ENCODE assay signal across 33 cellular contexts in genomic region chr14:62432955-62433354, GRCh38.
A peak's percentile ranks its signal among the peaks of the same experiment; 100 is the strongest.
DNase-seq lines count a peak whose midpoint lies in the region; ATAC-seq, FAIRE-seq and TF ChIP-seq lines count a peak whose summit lies in the region.
"Had no signal": no experiment of that assay in that cellular context is flagged by ENCODE, and none has a peak within 500 bp of the region (broad histone marks: within the 10 kb centered on the region; RNA-seq: fewer than 3 reads in every experiment).

No MANE protein-coding gene starts in this region.

- no peak overlapping the region for H3K4me2 ChIP-seq in K562 (ENCODE audit: insufficient read depth, low read length)
- H3K4me2 ChIP-seq in H1 (ENCODE audit: insufficient read depth in 1 of 2, low read depth in 2 of 2, low read length in 2 of 2): no peak overlapping the region
- H3K4me2 ChIP-seq: A549; BLaER1; BLaER1 treated with 17β-estradiol and CSF1 and Interleukin-3, amounts not matched to agents 10 nM and 100 nM had no signal

- no peak overlapping the region for H3K4me3 ChIP-seq in K562
- no peak overlapping the region for H3K4me3 ChIP-seq in H1 (ENCODE audit: extremely low read depth in 1 of 4, insufficient read depth in 2 of 4, low read depth in 3 of 4, low read length in 4 of 4)
- H3K4me3 ChIP-seq: A549; BLaER1; BLaER1 treated with 17β-estradiol and CSF1 and Interleukin-3, amounts not matched to agents 10 nM and 100 nM had no signal

- H4K8ac ChIP-seq in H1 (ENCODE audit: extremely low read depth, insufficient read depth, low read length): no peak overlapping the region

- no peak overlapping the region for H2BK15ac ChIP-seq in H1 (ENCODE audit: low read length)

- no peaks in the 10 kb centered on the region for H3K27me3 ChIP-seq in K562 (ENCODE audit: control insufficient read depth in 2 of 2, insufficient read depth in 2 of 2, low read length in 2 of 2)
- H3K27me3 ChIP-seq in H1 (replicated peaks in 1 of 4; ENCODE audit: control insufficient read depth in 3 of 4, extremely low read depth in 1 of 4, insufficient read depth in 3 of 4, low read length in 3 of 4): no peaks in the 10 kb centered on the region
- H3K27me3 ChIP-seq: BE2C; BLaER1; BLaER1 treated with 17β-estradiol and CSF1 and Interleukin-3, amounts not matched to agents 10 nM and 100 nM had no signal

- TF ChIP-seq EP300 in K562 (IDR thresholded peaks at IDR 0.05; ENCODE audit: low read length) (no peak), H1 (IDR thresholded peaks at IDR 0.05; ENCODE audit: borderline replicate concordance in 1 of 2, low read depth in 2 of 2, low read length in 2 of 2) (no peak)

- H2BK12ac ChIP-seq in H1 (ENCODE audit: low read depth, low read length): no peak overlapping the region

- no peak overlapping the region for H2BK20ac ChIP-seq in H1 (ENCODE audit: low read length)

- ATAC-seq in K562: no peak
- ATAC-seq in left lobe of liver: no peak
- ATAC-seq: A549; CD8-positive, alpha-beta T cell had no signal

- POLR2A ChIA-PET in K562 (lab: Yijun Ruan, JAX) (no interaction called here), H1 (lab: Charles Lee; ENCODE audit: partially characterized antibody) (no interaction called here)

- in situ Hi-C loops in K562 (cut with MboI): no loop called here

- no peak overlapping the region for H3K56ac ChIP-seq in H1 (replicated peaks; ENCODE audit: insufficient read length, low read depth, low read length)

- no peak overlapping the region for H3K18ac ChIP-seq in H1 (ENCODE audit: extremely low read depth, low read length)

- no TSS peak for BruUV-seq in K562 (replicated peaks; lab: Mats Ljungman, UMichigan)

- H3K27ac ChIP-seq in K562 (ENCODE audit: extremely low read depth, low read depth, low read length) (no peak overlapping the region), H1 (ENCODE audit: low read depth, low read length) (no peak overlapping the region)
- H3K27ac ChIP-seq: 22Rv1; A549; BLaER1; BLaER1 treated with 17β-estradiol and CSF1 and Interleukin-3, amounts not matched to agents 10 nM and 100 nM; C4-2B had no signal

- H2AK5ac ChIP-seq in H1 (ENCODE audit: low read depth, low read length): no peak overlapping the region

- no peak overlapping the region for H3K14ac ChIP-seq in H1 (ENCODE audit: insufficient read length)

- no peak for TF ChIP-seq RAD21 in K562 (CRISPR knock-in tag; conservative IDR thresholded peaks at IDR 0.05 in 1 of 2, IDR thresholded peaks at IDR 0.05 in 1 of 2)
- no peak for TF ChIP-seq RAD21 in H1 (IDR thresholded peaks at IDR 0.05 in 1 of 2, conservative IDR thresholded peaks at IDR 0.05 in 1 of 2; ENCODE audit: low read depth in 2 of 2, low read length in 2 of 2)

- H3K23me2 ChIP-seq in H1 (ENCODE audit: low read depth, low read length): no peaks in the 10 kb centered on the region

- H3K9ac ChIP-seq in K562 (ENCODE audit: insufficient read depth in 1 of 2, low read depth in 2 of 2, low read length in 2 of 2): no peak overlapping the region
- H3K9ac ChIP-seq in H1 (replicated peaks in 1 of 4; ENCODE audit: extremely low read depth in 1 of 4, low read depth in 3 of 4, low read length in 3 of 4): no peak overlapping the region
- H3K9ac ChIP-seq: BLaER1; BLaER1 treated with 17β-estradiol and CSF1 and Interleukin-3, amounts not matched to agents 10 nM and 100 nM had no signal

- intact Hi-C loops in K562 (cut with micrococcal nuclease): no loop called here

- no peaks in the 10 kb centered on the region for H3K4me1 ChIP-seq in K562 (replicated peaks in 1 of 2; ENCODE audit: control insufficient read depth in 2 of 2, insufficient read depth in 2 of 2, low read length in 2 of 2)
- no peaks in the 10 kb centered on the region for H3K4me1 ChIP-seq in H1 (replicated peaks in 1 of 4; ENCODE audit: control insufficient read depth in 3 of 4, insufficient read depth in 4 of 4, low read length in 3 of 4)
- H3K4me1 ChIP-seq: A549; BE2C; BLaER1; BLaER1 treated with 17β-estradiol and CSF1 and Interleukin-3, amounts not matched to agents 10 nM and 100 nM had no signal

- H3K23ac ChIP-seq in H1 (ENCODE audit: insufficient read length): no peak overlapping the region

- H2AFZ ChIP-seq in K562 (ENCODE audit: low read depth, low read length): no peak overlapping the region
- H2AFZ ChIP-seq in H1 (ENCODE audit: low read length): no peak overlapping the region

- FAIRE-seq in HTR-8/SVneo (lab: Jason Lieb, UNC): peak; percentile 74
- no peak for FAIRE-seq in K562 (lab: Jason Lieb, UNC)
- no peak for FAIRE-seq in H1 (lab: Jason Lieb, UNC)
- FAIRE-seq: A204.1, A549, D721Med had no signal

- no peak overlapping the region for H2BK120ac ChIP-seq in H1 (replicated peaks; ENCODE audit: low read depth, low read length)

- no peaks in the 10 kb centered on the region for H3K9me3 ChIP-seq in K562 (replicated peaks; ENCODE audit: control insufficient read depth, insufficient read depth, low read depth, low read length)
- H3K9me3 ChIP-seq in H1 (ENCODE audit: insufficient read depth in 2 of 2, low read depth in 1 of 2, low read length in 1 of 2): peaks cover 15 to 18% of the 10 kb centered on the region in 2 experiments; a peak in 2 of 4 replicates
- H3K9me3 ChIP-seq: BE2C had no signal

- H4K5ac ChIP-seq in H1 (ENCODE audit: insufficient read length, low read depth, low read length): no peak overlapping the region

- H2BK5ac ChIP-seq in H1 (ENCODE audit: low read depth, low read length): no peak overlapping the region

- H3K36me3 ChIP-seq in K562 (ENCODE audit: control insufficient read depth, insufficient read depth, low read length): no peaks in the 10 kb centered on the region
- H3K36me3 ChIP-seq in H1 (ENCODE audit: control insufficient read depth in 2 of 4, insufficient read depth in 4 of 4, low read length in 3 of 4): no peaks in the 10 kb centered on the region; a peak in 1 of 8 replicates
- H3K36me3 ChIP-seq: BE2C; BLaER1; BLaER1 treated with 17β-estradiol and CSF1 and Interleukin-3, amounts not matched to agents 10 nM and 100 nM had no signal

- no peaks in the 10 kb centered on the region for H3K79me2 ChIP-seq in K562 (ENCODE audit: control insufficient read depth, insufficient read depth, low read length)
- no peaks in the 10 kb centered on the region for H3K79me2 ChIP-seq in H1 (ENCODE audit: control insufficient read depth in 1 of 2, insufficient read depth in 2 of 2, low read length in 2 of 2)

- H4K20me1 ChIP-seq in K562 (replicated peaks; ENCODE audit: control insufficient read depth, insufficient read depth, low read length) (no peaks in the 10 kb centered on the region), H1 (replicated peaks in 1 of 2; ENCODE audit: control insufficient read depth in 1 of 2, insufficient read depth in 2 of 2, low read length in 2 of 2) (no peaks in the 10 kb centered on the region)
- H4K20me1 ChIP-seq: BLaER1; BLaER1 treated with 17β-estradiol and CSF1 and Interleukin-3, amounts not matched to agents 10 nM and 100 nM had no signal

- CTCF ChIA-PET in K562 (lab: Yijun Ruan, JAX; ENCODE audit: low intra/inter-chr PET ratio) (no interaction called here), H1 (lab: Charles Lee; ENCODE audit: partially characterized antibody) (interaction anchor here (0.6 to 1.2 kb wide), 3 partner anchors 10 to 844 kb away, joined by 3 read pairs; no protein-coding TSS in a partner anchor)

- TF ChIP-seq CTCF in K562 (IDR thresholded peaks at IDR 0.05 in 2 of 3, conservative IDR thresholded peaks at IDR 0.05 in 1 of 3; ENCODE audit: insufficient read depth in 2 of 3, low read depth in 1 of 3, low read length in 3 of 3) (no peak), H1 (IDR thresholded peaks at IDR 0.05; ENCODE audit: control extremely low read depth in 1 of 3, insufficient read depth in 1 of 3, low read depth in 1 of 3, low read length in 3 of 3) (no peak)

- H3K9me1 ChIP-seq in K562 (ENCODE audit: control insufficient read depth, insufficient read depth, low read length): no peaks in the 10 kb centered on the region

- H4K91ac ChIP-seq in H1 (replicated peaks; ENCODE audit: insufficient read length, low read length): no peak overlapping the region

- no peaks in the 10 kb centered on the region for H3K79me1 ChIP-seq in H1 (ENCODE audit: low read depth, low read length)

- no peak for TF ChIP-seq POLR2A in K562 (conservative IDR thresholded peaks at IDR 0.05)
- TF ChIP-seq POLR2A in H1 (IDR thresholded peaks at IDR 0.05; ENCODE audit: control extremely low read depth in 1 of 2, low read depth in 2 of 2, low read length in 2 of 2): no peak

- no peak for DNase-seq in HTR-8/SVneo (ENCODE audit: insufficient read length, low spot score)
- DNase-seq in K562 (ENCODE audit: extremely low read depth in 1 of 4, low spot score in 3 of 4): no peak
- DNase-seq in H1 (ENCODE audit: low read depth in 1 of 2, low spot score in 2 of 2): no peak
- DNase-seq in left lobe of liver (ENCODE audit: low spot score): no peak
- DNase-seq in NCI-H2171 treated with DMSO at 0.1 percent for 48 hours (lab: John Stamatoyannopoulos, UW): no peak
- no peak for DNase-seq in effector CD4-positive, alpha-beta T cell
- DNase-seq: 8988T; ACHN; AML-193; BE2C; C1 segment of cervical spinal cord; Caco-2; Calu3; CD4-positive, alpha-beta memory T cell; CD4-positive, alpha-beta T cell; CD4-positive, CD25-positive, alpha-beta regulatory T cell; CD8-positive, alpha-beta memory T cell; CD8-positive, alpha-beta T cell; COR-L47; DMS 273 treated with DMSO at 0.1 percent for 48 hours; DMS153; DMS53; DMS79; DMS79 treated with DMSO at 0.1 percent for 48 hours; DND-41; EL had no signal

- H3K4ac ChIP-seq in H1 (replicated peaks; ENCODE audit: insufficient read length, low read depth, low read length): no peak overlapping the region

- 8% methylated on average over 2 of the region's 2 CpGs for WGBS in K562 (ENCODE audit: insufficient coverage, low coverage, missing lambda C conversion rate)
- WGBS in H1 (ENCODE audit: extremely low coverage in 1 of 2, insufficient coverage in 1 of 2, insufficient read length in 1 of 2, insufficient replicate concordance in 2 of 2, low coverage in 1 of 2, low lambda C conversion rate in 2 of 2, missing lambda C conversion rate in 1 of 2), 2 experiments: 80% methylated on average over 2 of the region's 2 CpGs; no CpG with 5 or more reads in 1 of the 2 experiments

TF ChIP-seq in K562, 482 proteins besides CTCF, POLR2A, EP300 and RAD21:
- TF ChIP-seq ZNF274 (IDR thresholded peaks at IDR 0.05; ENCODE audit: borderline replicate concordance, low read depth, low read length) (peak; percentile 42; the same call in 1 of the 2 replicates), ASH1L (IDR thresholded peaks at IDR 0.05; ENCODE audit: borderline replicate concordance, low read depth, partially characterized antibody) (no peak)
TF ChIP-seq in K562: peak in this region for 1.

TF ChIP-seq in H1, 55 proteins besides CTCF, POLR2A, EP300 and RAD21:
- TF ChIP-seq CEBPB (IDR thresholded peaks at IDR 0.05; ENCODE audit: low read depth, low read length) (no peak), POLR2AphosphoS5 (IDR thresholded peaks at IDR 0.05; ENCODE audit: low read depth, low read length) (no peak), ZNF274 (IDR thresholded peaks at IDR 0.05; ENCODE audit: borderline replicate concordance, extremely low read depth, low read length) (peak; percentile 84)
